8 cellular contexts compared by ENCODE assay signal in genomic region chr11:13114566-13115465, GRCh38.
DNase-seq lines count a peak whose midpoint lies in the region; ATAC-seq and TF ChIP-seq lines count a peak whose summit lies in the region.

No MANE protein-coding gene starts in this region.

- H3K27me3 Mint-ChIP-seq in osteocyte (ENCODE audit: unreplicated experiment) = no peaks in the 10 kb centered on the region

- H3K36me3 Mint-ChIP-seq in osteocyte (ENCODE audit: unreplicated experiment) = no peaks in the 10 kb centered on the region

- H2AFZ ChIP-seq in Karpas-422 (ENCODE audit: low read length) = no peak overlapping the region

- no peaks in the 10 kb centered on the region for H3K27me3 ChIP-seq in Karpas-422 (ENCODE audit: low read length)
- H3K27me3 ChIP-seq in SJCRH30 = no peaks in the 10 kb centered on the region
- no peaks in the 10 kb centered on the region for H3K27me3 ChIP-seq in Peyer's patch

- peaks cover 27% of the 10 kb centered on the region for H3K4me1 Mint-ChIP-seq in osteocyte (ENCODE audit: unreplicated experiment)

- H3K36me3 ChIP-seq in Karpas-422 (ENCODE audit: insufficient read depth, low read length) (no peaks in the 10 kb centered on the region), SJCRH30 (no peaks in the 10 kb centered on the region), Peyer's patch (no peaks in the 10 kb centered on the region)

- H3K4me3 ChIP-seq in GM12865 (ENCODE audit: low read depth, low read length) (no peak overlapping the region), Karpas-422 (ENCODE audit: low read length) (no peak overlapping the region), SJCRH30 (no peak overlapping the region), Peyer's patch (no peak overlapping the region)

- H3K4me1 ChIP-seq in Karpas-422 (ENCODE audit: low read length) (no peaks in the 10 kb centered on the region), SJCRH30 (peaks cover 49% of the 10 kb centered on the region), Peyer's patch (no peaks in the 10 kb centered on the region)

- ATAC-seq in GM19351 (IDR thresholded peaks at IDR 0.05; ENCODE audit: unreplicated experiment) = no peak

- no peaks in the 10 kb centered on the region for H3K9me3 ChIP-seq in Karpas-422 (ENCODE audit: low read length)
- H3K9me3 ChIP-seq in SJCRH30 (replicated peaks) = no peaks in the 10 kb centered on the region
- H3K9me3 ChIP-seq in Peyer's patch = no peaks in the 10 kb centered on the region

- H3K9me2 ChIP-seq in Karpas-422 (replicated peaks; ENCODE audit: insufficient read depth, low read length) = no peaks in the 10 kb centered on the region

- no peaks in the 10 kb centered on the region for H4K20me1 ChIP-seq in Karpas-422 (ENCODE audit: insufficient read depth, low read depth, low read length)

- TF ChIP-seq CTCF in GM12865 (IDR thresholded peaks at IDR 0.05; ENCODE audit: insufficient read depth, low read depth, low read length, missing control alignments) = peak; percentile 8
- peak in 2 of 6 experiments; percentile 2 to 11 for TF ChIP-seq CTCF in Peyer's patch (IDR thresholded peaks at IDR 0.05)
- no peak for TF ChIP-seq CTCF in osteocyte (IDR thresholded peaks at IDR 0.05)

- no peak overlapping the region for H3K9ac ChIP-seq in Karpas-422 (ENCODE audit: low read length)

- DNase-seq in GM12865 (ENCODE audit: low read depth) (peak; percentile 54), Karpas-422 (peak; percentile 41), SJCRH30 (peak; percentile 65 to 80), midbrain (lab: John Stamatoyannopoulos, UW) (peak; percentile 22), AG08396 (ENCODE audit: low spot score) (no peak), Peyer's patch (no peak), osteocyte (ENCODE audit: extremely low spot score, unreplicated experiment) (no peak)

- H3K27ac ChIP-seq in Karpas-422 (ENCODE audit: low read length) (no peak overlapping the region), SJCRH30 (no peak overlapping the region), Peyer's patch (no peak overlapping the region)

- H3K27ac Mint-ChIP-seq in osteocyte (ENCODE audit: unreplicated experiment) = no peak overlapping the region

- no peak overlapping the region for H3K4me2 ChIP-seq in Karpas-422 (ENCODE audit: low read depth, low read length, poor library complexity, severe bottlenecking)

- H3K4me3 Mint-ChIP-seq in osteocyte (ENCODE audit: unreplicated experiment) = no peak overlapping the region

- TF ChIP-seq POLR2A in Peyer's patch (IDR thresholded peaks at IDR 0.05) = no peak

- H3K9me3 Mint-ChIP-seq in osteocyte (ENCODE audit: unreplicated experiment) = no peaks in the 10 kb centered on the region

- H3K79me2 ChIP-seq in Karpas-422 (ENCODE audit: low read length) = no peaks in the 10 kb centered on the region

Comparison
In these comparisons a context has a peak if more than half of its experiments do, and no peak if none do; other contexts are left out.
1. DNase-seq: peak in GM12865 (single experiment), Karpas-422 (single experiment), SJCRH30 (2 of 2) and midbrain (single experiment); none in AG08396 (single experiment), Peyer's patch (0 of 3) and osteocyte (single experiment).